8 cellular contexts compared by ENCODE assay signal in the genomic region with DNA sequence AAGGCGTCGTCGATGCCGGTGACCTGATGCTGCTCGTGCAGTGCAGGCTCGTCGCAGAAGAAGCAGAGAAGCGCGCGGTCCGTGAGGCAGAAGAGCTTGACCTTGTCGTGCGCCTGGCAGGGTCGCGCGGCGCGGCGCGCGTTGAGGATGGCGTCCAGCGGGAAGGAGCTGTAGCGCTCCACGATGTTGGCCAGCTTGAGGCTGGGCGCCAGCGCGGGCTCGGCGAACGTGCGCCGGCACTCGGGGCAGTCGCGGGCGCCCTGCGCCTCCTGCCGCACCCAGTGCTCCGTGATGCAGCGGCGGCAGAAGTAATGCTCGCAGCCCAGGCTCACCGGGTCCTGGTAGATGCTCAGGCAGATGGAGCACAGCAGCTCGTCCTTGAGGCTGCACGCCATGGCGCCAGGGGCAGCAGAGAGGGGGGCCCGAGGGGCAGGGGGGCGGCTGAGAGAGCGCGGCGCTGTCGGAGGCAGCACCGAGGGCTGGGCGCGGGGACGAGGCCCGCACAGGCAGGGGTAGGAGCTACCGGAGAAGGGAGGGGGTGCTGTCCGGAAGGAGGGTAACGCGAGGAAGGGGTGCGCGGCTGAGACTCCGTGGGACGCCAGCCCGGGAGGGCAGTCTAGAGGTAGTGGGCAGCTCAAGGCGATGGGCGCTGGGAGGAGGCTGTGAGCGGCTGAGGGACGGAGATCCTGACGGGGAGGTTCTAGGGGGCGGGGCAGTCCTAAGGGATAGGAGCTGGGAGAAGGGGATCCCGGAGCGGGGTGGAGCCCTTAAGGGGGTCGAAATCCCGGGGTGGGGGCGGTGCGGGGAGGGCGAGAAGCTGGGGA. TPM values are rescaled to one million over a fixed set of nuclear protein-coding genes. Genes with fewer than 3 reads are reported as not detected.
DNase-seq lines count a peak whose midpoint lies in the region; FAIRE-seq and TF ChIP-seq lines count a peak whose summit lies in the region.

No MANE protein-coding gene starts in this region.

- POLR2A ChIA-PET in endothelial cell of umbilical vein (lab: Charles Lee) = interaction anchor here (1.1 kb wide), 1 partner anchor 54 kb away, joined by 4 read pairs; no protein-coding TSS in a partner anchor

- no peak for FAIRE-seq in endothelial cell of umbilical vein (lab: Jason Lieb, UNC)

- DNase-seq in EH (ENCODE audit: low read depth) = peak; percentile 67
- peak; percentile 37 for DNase-seq in H4 (ENCODE audit: low spot score)
- peak; percentile 46 for DNase-seq in NCI-H1092 (lab: John Stamatoyannopoulos, UW)
- peak; percentile 81 for DNase-seq in activated CD4-positive, alpha-beta T cell treated with anti-CD3 and anti-CD28 coated beads, Interleukin-2, amount 10 ng/mL, durations not matched to agents 24 days and 14 days
- no peak for DNase-seq in endothelial cell of umbilical vein (ENCODE audit: low read depth, low spot score)
- DNase-seq in NCI-H446 treated with DMSO at 0.1 percent for 48 hours (lab: John Stamatoyannopoulos, UW) = no peak

- peak overlapping the region; percentile 80 for H3K27ac Mint-ChIP-seq in activated CD4-positive, alpha-beta T cell treated with anti-CD3 and anti-CD28 coated beads, Interleukin-2, amount 10 ng/mL, durations not matched to agents 24 days and 14 days

- TSS peak; percentile 17 for BruUV-seq in endothelial cell of umbilical vein (replicated peaks; lab: Mats Ljungman, UMichigan)

- no peaks in the 10 kb centered on the region for H3K36me3 Mint-ChIP-seq in activated CD4-positive, alpha-beta T cell treated with anti-CD3 and anti-CD28 coated beads, Interleukin-2, amount 10 ng/mL, durations not matched to agents 24 days and 14 days (ENCODE audit: low read depth)

- CTCF ChIA-PET in endothelial cell of umbilical vein (lab: Charles Lee) = interaction anchor here (1.0 to 2.2 kb wide), 15 partner anchors 9 to 452 kb away, joined by 3 to 20 read pairs (median 4); no protein-coding TSS in a partner anchor

- H3K4me2 ChIP-seq in endothelial cell of umbilical vein (ENCODE audit: insufficient read depth, low read length) = peak overlapping the region; percentile 2

- peaks cover 15 to 19% of the 10 kb centered on the region in 2 experiments for H3K27me3 ChIP-seq in endothelial cell of umbilical vein (ENCODE audit: control insufficient read depth in 2 of 2, insufficient read depth in 2 of 2, low read length in 2 of 2)
- H3K27me3 ChIP-seq in muscle layer of colon (ENCODE audit: control insufficient read depth in 1 of 2, insufficient read depth in 2 of 2, low read length in 2 of 2) = no peaks in the 10 kb centered on the region

- dilution Hi-C loops in endothelial cell of umbilical vein (cut with MboI; ENCODE audit: extremely low pct_ligation_motif_present, low sequenced_read_pairs) = no loop called here

- H3K4me1 Mint-ChIP-seq in activated CD4-positive, alpha-beta T cell treated with anti-CD3 and anti-CD28 coated beads, Interleukin-2, amount 10 ng/mL, durations not matched to agents 24 days and 14 days = peaks cover 25% of the 10 kb centered on the region

- no peaks in the 10 kb centered on the region for H4K20me1 ChIP-seq in endothelial cell of umbilical vein (replicated peaks; ENCODE audit: control insufficient read depth, extremely low read depth, insufficient read depth, low read length)

- H3K4me1 ChIP-seq in endothelial cell of umbilical vein (ENCODE audit: control insufficient read depth, extremely low read depth, insufficient read depth, low read length) (peaks cover 5% of the 10 kb centered on the region), muscle layer of colon (ENCODE audit: insufficient read depth, low read length) (peaks cover 18% of the 10 kb centered on the region)

- no peak overlapping the region for H3K27ac ChIP-seq in endothelial cell of umbilical vein (ENCODE audit: insufficient read depth, low read depth, low read length)
- peak overlapping the region; percentile 63 for H3K27ac ChIP-seq in muscle layer of colon (ENCODE audit: low read depth, low read length)
- H3K27ac ChIP-seq in temporal lobe (ENCODE audit: low read depth, low read length) = peak overlapping the region; percentile 61

- H3K36me3 ChIP-seq in endothelial cell of umbilical vein (ENCODE audit: control insufficient read depth in 2 of 2, extremely low read depth in 1 of 2, insufficient read depth in 2 of 2, low read length in 2 of 2) = peaks cover 0 to 5% of the 10 kb centered on the region in 2 experiments
- H3K36me3 ChIP-seq in muscle layer of colon (ENCODE audit: insufficient read depth, low read length) = no peaks in the 10 kb centered on the region

- H3K9ac ChIP-seq in endothelial cell of umbilical vein (replicated peaks; ENCODE audit: extremely low read depth, insufficient read depth, low read length) = peak overlapping the region; percentile 34
- no peak overlapping the region for H3K9ac ChIP-seq in muscle layer of colon (ENCODE audit: low read length)

- intact Hi-C loops in activated CD4-positive, alpha-beta T cell treated with anti-CD3 and anti-CD28 coated beads, Interleukin-2, amount 10 ng/mL, durations not matched to agents 24 days and 14 days (cut with micrococcal nuclease) = loop anchor here (1.0 to 5.0 kb wide), 3 partner anchors 54 to 171 kb away; partner anchors contain the start of gene ZNF362
- intact Hi-C loops in endothelial cell of umbilical vein (cut with micrococcal nuclease) = loop anchor here (1.0 to 2.0 kb wide), 4 partner anchors 54 to 291 kb away; partner anchors contain the start of genes PHC2 and ZSCAN20

- no peaks in the 10 kb centered on the region for H3K9me3 Mint-ChIP-seq in activated CD4-positive, alpha-beta T cell treated with anti-CD3 and anti-CD28 coated beads, Interleukin-2, amount 10 ng/mL, durations not matched to agents 24 days and 14 days

- peak overlapping the region; percentile 14 to 83 (median 64) for H3K4me3 ChIP-seq in endothelial cell of umbilical vein (replicated peaks in 1 of 3; ENCODE audit: insufficient read depth in 1 of 3, low read depth in 1 of 3, low read length in 3 of 3)
- H3K4me3 ChIP-seq in muscle layer of colon (ENCODE audit: low read depth in 1 of 2, low read length in 2 of 2) = peak overlapping the region; percentile 64 to 68

- no peaks in the 10 kb centered on the region for H3K79me2 ChIP-seq in endothelial cell of umbilical vein (ENCODE audit: control insufficient read depth, insufficient read depth, low read length)

- H3K27me3 Mint-ChIP-seq in activated CD4-positive, alpha-beta T cell treated with anti-CD3 and anti-CD28 coated beads, Interleukin-2, amount 10 ng/mL, durations not matched to agents 24 days and 14 days = peaks cover 29% of the 10 kb centered on the region

- peak overlapping the region; percentile 58 for H2AFZ ChIP-seq in endothelial cell of umbilical vein (ENCODE audit: low read depth, low read length)

- TF ChIP-seq CTCF in endothelial cell of umbilical vein (IDR thresholded peaks at IDR 0.05; ENCODE audit: extremely low read depth in 1 of 2, insufficient read depth in 1 of 2, low read depth in 1 of 2, low read length in 2 of 2) = no peak

- no peak for TF ChIP-seq POLR2A in endothelial cell of umbilical vein (IDR thresholded peaks at IDR 0.05; ENCODE audit: low read depth, low read length)

- peak overlapping the region; percentile 91 for H3K4me3 Mint-ChIP-seq in activated CD4-positive, alpha-beta T cell treated with anti-CD3 and anti-CD28 coated beads, Interleukin-2, amount 10 ng/mL, durations not matched to agents 24 days and 14 days

- H3K9me3 ChIP-seq in endothelial cell of umbilical vein (replicated peaks; ENCODE audit: control insufficient read depth, insufficient read depth, low read length) (no peaks in the 10 kb centered on the region), muscle layer of colon (ENCODE audit: low read length) (no peaks in the 10 kb centered on the region)

- H3K9me1 ChIP-seq in endothelial cell of umbilical vein (replicated peaks; ENCODE audit: control insufficient read depth, extremely low read depth, insufficient read depth, low read length) = no peaks in the 10 kb centered on the region

TF ChIP-seq in endothelial cell of umbilical vein, 7 proteins besides CTCF, POLR2A, EP300 and RAD21:
- TF ChIP-seq, protein P1, sequence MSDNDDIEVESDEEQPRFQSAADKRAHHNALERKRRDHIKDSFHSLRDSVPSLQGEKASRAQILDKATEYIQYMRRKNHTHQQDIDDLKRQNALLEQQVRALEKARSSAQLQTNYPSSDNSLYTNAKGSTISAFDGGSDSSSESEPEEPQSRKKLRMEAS (IDR thresholded peaks at IDR 0.05; ENCODE audit: insufficient read depth, insufficient read length) = no peak
- TF ChIP-seq POLR2AphosphoS5 (IDR thresholded peaks at IDR 0.05; ENCODE audit: insufficient read depth, low read depth, low read length) (no peak), MYC (IDR thresholded peaks at IDR 0.05; ENCODE audit: low read depth, low read length) (no peak), FOS (IDR thresholded peaks at IDR 0.05; ENCODE audit: borderline replicate concordance, insufficient read depth, low read length) (no peak), EZH2 (IDR thresholded peaks at IDR 0.05; ENCODE audit: borderline replicate concordance, low read depth, low read length, severe bottlenecking) (no peak), JUN (IDR thresholded peaks at IDR 0.05; ENCODE audit: borderline replicate concordance, insufficient read depth, insufficient read length, low read depth) (no peak), GATA2 (IDR thresholded peaks at IDR 0.05; ENCODE audit: insufficient read depth, insufficient read length, low read depth, low read length) (no peak)

RNA-seq across cellular contexts. Expression of gene TRIM62, which starts 0.6 kb away (rescaled TPM):
- total RNA-seq in H4 (2014; rRNA removed; shearing (Covaris generic)) = 3.2 and 4.7 TPM in 2 replicates
- 3.1 and 3.2 TPM in 2 replicates for total RNA-seq in activated CD4-positive, alpha-beta T cell treated with anti-CD3 and anti-CD28 coated beads, Interleukin-2, amount 10 ng/mL, durations not matched to agents 24 days and 14 days
- total RNA-seq in endothelial cell of umbilical vein = 8.3 and 8.6 TPM in 2 replicates
- polyA plus RNA-seq in endothelial cell of umbilical vein = 9.3 and 10.4 TPM in 2 replicates
- 7.7 and 8.1 TPM in 2 replicates for polyA plus RNA-seq in endothelial cell of umbilical vein (2011; cell fraction: cytosol; rRNA removed)
- polyA plus RNA-seq in endothelial cell of umbilical vein (2011; cell fraction: nucleus; rRNA removed) = 12.1 and 14.7 TPM in 2 replicates
- polyA plus RNA-seq in endothelial cell of umbilical vein (2012) = 5.9 and 7.9 TPM in 2 replicates
- polyA minus RNA-seq in endothelial cell of umbilical vein = 7.4 and 8.9 TPM in 2 replicates
- 1.8 TPM for polyA minus RNA-seq in endothelial cell of umbilical vein (2011; cell fraction: cytosol; rRNA and poly(A)+ RNA removed)
- 5.0 and 6.3 TPM in 2 replicates for polyA minus RNA-seq in endothelial cell of umbilical vein (2011; cell fraction: nucleus; rRNA and poly(A)+ RNA removed)
- total RNA-seq in temporal lobe = 6.1 TPM

Comparison
In these comparisons a context has a peak if more than half of its experiments do, and no peak if none do; other contexts are left out.
1. DNase-seq: peak in EH (single experiment), H4 (single experiment), NCI-H1092 (single experiment) and activated CD4-positive, alpha-beta T cell treated with anti-CD3 and anti-CD28 coated beads, Interleukin-2, amount 10 ng/mL, durations not matched to agents 24 days and 14 days (single experiment); none in endothelial cell of umbilical vein (single experiment) and NCI-H446 treated with DMSO at 0.1 percent for 48 hours (single experiment).